Comparison of ENCODE assay signal across 1 cellular context in genomic region chr20:42018979-42019378, GRCh38.
TF ChIP-seq lines count a peak whose summit lies in the region.

No MANE protein-coding gene starts in this region.

TF ChIP-seq in WTC11, 78 proteins besides CTCF, POLR2A, EP300 and RAD21 (continued from another document):
- TF ChIP-seq E2F4 (CRISPR knock-in tag; IDR thresholded peaks at IDR 0.05; ENCODE audit: borderline replicate concordance, low read depth) (no peak), GTF2I (CRISPR knock-in tag; conservative IDR thresholded peaks at IDR 0.05) (no peak), TP53 (CRISPR knock-in tag; IDR thresholded peaks at IDR 0.05) (no peak), ZNF396 (CRISPR knock-in tag; IDR thresholded peaks at IDR 0.05; ENCODE audit: borderline replicate concordance) (no peak), ZBTB43 (CRISPR knock-in tag; IDR thresholded peaks at IDR 0.05) (no peak)
TF ChIP-seq in WTC11: peak in this region for 0.
